Comparison of ENCODE assay signal across 14 cellular contexts in the genomic region with DNA sequence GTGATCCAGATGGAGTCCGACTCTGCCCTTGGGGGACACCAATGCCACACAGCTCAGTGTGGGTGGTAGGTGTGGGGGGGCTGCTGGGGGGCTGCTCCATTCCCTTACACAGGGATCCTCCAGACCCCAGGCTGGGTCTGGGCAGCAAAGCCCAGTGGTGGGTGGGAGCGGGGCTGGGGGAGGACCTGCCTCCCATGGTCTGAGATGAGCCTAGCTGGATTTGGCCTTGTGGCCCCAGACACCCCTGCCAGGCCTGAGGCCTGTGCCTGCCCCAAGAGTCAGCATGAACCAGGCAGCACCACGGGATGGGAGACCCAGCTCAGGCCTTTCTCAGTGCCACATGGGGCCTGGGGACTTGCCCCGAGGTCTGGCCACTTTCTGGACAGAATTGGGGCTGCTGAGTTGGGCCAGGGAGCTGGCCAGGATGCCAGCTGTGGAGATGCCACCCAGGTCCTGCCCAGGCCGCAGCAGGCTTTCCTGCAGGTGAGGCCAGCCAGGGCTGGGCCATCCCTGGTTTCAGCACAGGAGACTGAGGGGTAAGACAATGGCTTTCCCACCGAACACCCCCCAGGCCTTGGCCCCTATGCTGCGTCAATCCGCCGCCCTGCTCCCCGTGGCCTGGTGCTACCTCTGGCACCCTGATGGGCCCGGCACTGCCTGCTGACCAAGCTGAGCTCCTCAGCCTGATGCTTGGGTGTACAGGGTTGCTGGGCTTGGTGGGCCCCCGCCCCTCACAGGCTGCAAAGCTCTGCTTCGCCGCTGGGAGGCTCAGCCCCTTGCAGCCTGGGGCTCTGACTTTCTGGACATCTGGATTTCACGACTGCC. TPM values are rescaled to one million over a fixed set of nuclear protein-coding genes. Genes with fewer than 3 reads are reported as not detected.
DNase-seq lines count a peak whose midpoint lies in the region; TF ChIP-seq lines count a peak whose summit lies in the region.
"Had no signal": no experiment of that assay in that cellular context is flagged by ENCODE, and none has a peak within 500 bp of the region (broad histone marks: within the 10 kb centered on the region; RNA-seq: fewer than 3 reads in every experiment).

No MANE protein-coding gene starts in this region.

- H3K4me3 Mint-ChIP-seq in CD14-positive monocyte (no peak overlapping the region), neural crest cell (no peak overlapping the region)
- no peak overlapping the region for H3K4me3 Mint-ChIP-seq in activated T-cell treated with anti-CD3 and anti-CD28 coated beads, Interleukin-2, amount 50 U/mL, for 24 hours
- H3K4me3 Mint-ChIP-seq: activated T-helper 17 cell treated with anti-CD3 and anti-CD28 coated beads, Interleukin-2, amount 50 U/mL, for 72 hours; naive thymus-derived CD8-positive, alpha-beta T cell had no signal

- H3K27me3 Mint-ChIP-seq in CD14-positive monocyte (ENCODE audit: low read depth in 3 of 3) (peaks cover 0 to 6% (median 0%) of the 10 kb centered on the region in 3 donors), neural crest cell (ENCODE audit: low read depth) (no peaks in the 10 kb centered on the region)
- H3K27me3 Mint-ChIP-seq in activated T-cell treated with anti-CD3 and anti-CD28 coated beads, Interleukin-2, amount 50 U/mL, for 24 hours = no peaks in the 10 kb centered on the region
- H3K27me3 Mint-ChIP-seq: activated T-helper 17 cell treated with anti-CD3 and anti-CD28 coated beads, Interleukin-2, amount 50 U/mL, for 72 hours; naive thymus-derived CD8-positive, alpha-beta T cell had no signal

- intact Hi-C loops in CD14-positive monocyte (cut with micrococcal nuclease) = no loop called here
- intact Hi-C loops in colonic mucosa (cut with DNase I) = no loop called here

- TF ChIP-seq CTCF in CD14-positive monocyte (IDR thresholded peaks at IDR 0.05) (no peak), OCI-LY1 (IDR thresholded peaks at IDR 0.05; ENCODE audit: low read length) (peak; percentile 51), fibroblast of pulmonary artery (IDR thresholded peaks at IDR 0.05; ENCODE audit: low read length, missing control alignments) (peak; percentile 27), neural crest cell (conservative IDR thresholded peaks at IDR 0.05) (peak; percentile 58), colonic mucosa (IDR thresholded peaks at IDR 0.05) (no peak)

- H3K4me1 Mint-ChIP-seq in CD14-positive monocyte (peaks cover 49% of the 10 kb centered on the region), neural crest cell (peaks cover 4% of the 10 kb centered on the region)
- H3K4me1 Mint-ChIP-seq in activated T-cell treated with anti-CD3 and anti-CD28 coated beads, Interleukin-2, amount 50 U/mL, for 24 hours (ENCODE audit: low read depth) = no peaks in the 10 kb centered on the region
- H3K4me1 Mint-ChIP-seq: activated T-helper 17 cell treated with anti-CD3 and anti-CD28 coated beads, Interleukin-2, amount 50 U/mL, for 72 hours had no signal

- H3K79me2 ChIP-seq in OCI-LY1 (ENCODE audit: insufficient read depth, low read length) = no peaks in the 10 kb centered on the region

- H3K9me2 ChIP-seq in OCI-LY1 (ENCODE audit: low read depth, low read length) = no peaks in the 10 kb centered on the region

- H3K36me3 ChIP-seq in OCI-LY1 (ENCODE audit: insufficient read depth, low read length) = no peaks in the 10 kb centered on the region
- H3K36me3 ChIP-seq in colonic mucosa = no peaks in the 10 kb centered on the region

- H3K27ac Mint-ChIP-seq in CD14-positive monocyte (no peak overlapping the region), neural crest cell (ENCODE audit: unreplicated experiment) (no peak overlapping the region)
- H3K27ac Mint-ChIP-seq in activated T-cell treated with anti-CD3 and anti-CD28 coated beads, Interleukin-2, amount 50 U/mL, for 24 hours = no peak overlapping the region
- H3K27ac Mint-ChIP-seq: activated T-helper 17 cell treated with anti-CD3 and anti-CD28 coated beads, Interleukin-2, amount 50 U/mL, for 72 hours had no signal

- no peaks in the 10 kb centered on the region for H3K27me3 ChIP-seq in OCI-LY1 (ENCODE audit: insufficient read depth, low read length)
- H3K27me3 ChIP-seq in colonic mucosa = no peaks in the 10 kb centered on the region

- H3K4me1 ChIP-seq in OCI-LY1 (ENCODE audit: insufficient read depth, low read length, severe bottlenecking) (no peaks in the 10 kb centered on the region), colonic mucosa (peaks cover 6% of the 10 kb centered on the region)

- H3K9me3 ChIP-seq in OCI-LY1 (ENCODE audit: low read length) (no peaks in the 10 kb centered on the region), colonic mucosa (no peaks in the 10 kb centered on the region)

- H4K20me1 ChIP-seq in OCI-LY1 (ENCODE audit: insufficient read depth, low read length) = no peaks in the 10 kb centered on the region

- H3K9ac ChIP-seq in OCI-LY1 (ENCODE audit: low read length) (no peak overlapping the region), colonic mucosa (ENCODE audit: low read depth in 2 of 2, low read length in 2 of 2) (no peak overlapping the region)

- H3K4me2 ChIP-seq in OCI-LY1 (ENCODE audit: low read length) = no peak overlapping the region

- H3K27ac ChIP-seq in OCI-LY1 (ENCODE audit: low read depth, low read length, poor library complexity, severe bottlenecking) = no peak overlapping the region
- H3K27ac ChIP-seq in colonic mucosa = no peak overlapping the region

- H2AFZ ChIP-seq in OCI-LY1 (ENCODE audit: low read length) = no peak overlapping the region

- DNase-seq in CD14-positive monocyte (ENCODE audit: low spot score) (peak; percentile 43), fibroblast of pulmonary artery (ENCODE audit: low read depth) (no peak), neural crest cell (ENCODE audit: low read depth, low spot score) (peak; percentile 35), colonic mucosa (no peak), glomerular visceral epithelial cell (ENCODE audit: extremely low spot score) (no peak), OCI-M2 (lab: John Stamatoyannopoulos, UW; ENCODE audit: unreplicated experiment) (no peak)
- DNase-seq in activated T-cell treated with anti-CD3 and anti-CD28 coated beads, Interleukin-2, amount 50 U/mL, for 24 hours = no peak
- DNase-seq: activated CD4-positive, CD25-positive, alpha-beta regulatory T cell; central memory CD4-positive, alpha-beta T cell; NCI-H2171; stimulated activated CD4-positive, alpha-beta T cell treated with anti-CD3 and anti-CD28 coated beads, Interleukin-15, amount 100 ng/mL, for 24 hours had no signal

- H3F3A ChIP-seq in OCI-LY1 (ENCODE audit: insufficient read depth, low read length) = no peaks in the 10 kb centered on the region

- H3K36me3 Mint-ChIP-seq in CD14-positive monocyte (peaks cover 4 to 5% of the 10 kb centered on the region in 2 donors), neural crest cell (ENCODE audit: low read depth) (no peaks in the 10 kb centered on the region)
- peaks cover 3% of the 10 kb centered on the region for H3K36me3 Mint-ChIP-seq in activated T-cell treated with anti-CD3 and anti-CD28 coated beads, Interleukin-2, amount 50 U/mL, for 24 hours (ENCODE audit: low read depth)
- H3K36me3 Mint-ChIP-seq: naive thymus-derived CD8-positive, alpha-beta T cell had no signal

- H3K4me3 ChIP-seq in OCI-LY1 (ENCODE audit: low read depth, low read length, poor library complexity, severe bottlenecking) (no peak overlapping the region), fibroblast of pulmonary artery (replicated peaks; ENCODE audit: low read depth, low read length) (no peak overlapping the region), colonic mucosa (no peak overlapping the region)

- H3K9me3 Mint-ChIP-seq in CD14-positive monocyte (no peaks in the 10 kb centered on the region), neural crest cell (no peaks in the 10 kb centered on the region)
- H3K9me3 Mint-ChIP-seq in activated T-cell treated with anti-CD3 and anti-CD28 coated beads, Interleukin-2, amount 50 U/mL, for 24 hours = no peaks in the 10 kb centered on the region
- H3K9me3 Mint-ChIP-seq: activated T-helper 17 cell treated with anti-CD3 and anti-CD28 coated beads, Interleukin-2, amount 50 U/mL, for 72 hours; naive thymus-derived CD8-positive, alpha-beta T cell had no signal

RNA-seq across cellular contexts. Expression of a gene that starts 24.2 kb away (rescaled TPM):
- 10 to 100 TPM; 16.8 to 17.8 TPM for polyA plus RNA-seq in CD14-positive monocyte
- total RNA-seq in neural crest cell (40.2 and 41.9 TPM in 2 replicates), colonic mucosa (10 to 100 TPM; 62.1 to 72.3 TPM)

Comparison
In these comparisons a context has a peak if more than half of its experiments do, and no peak if none do; other contexts are left out.
1. DNase-seq: peak in CD14-positive monocyte (single experiment) and neural crest cell (single experiment); none in fibroblast of pulmonary artery (single experiment), colonic mucosa (single experiment), glomerular visceral epithelial cell (single experiment), OCI-M2 (single experiment) and activated T-cell treated with anti-CD3 and anti-CD28 coated beads, Interleukin-2, amount 50 U/mL, for 24 hours (single experiment).
2. CTCF ChIP-seq: peak in OCI-LY1 (single experiment), fibroblast of pulmonary artery (single experiment) and neural crest cell (single experiment); none in CD14-positive monocyte (single experiment) and colonic mucosa (single experiment).